22 cellular contexts compared by ENCODE assay signal in the genomic region with DNA sequence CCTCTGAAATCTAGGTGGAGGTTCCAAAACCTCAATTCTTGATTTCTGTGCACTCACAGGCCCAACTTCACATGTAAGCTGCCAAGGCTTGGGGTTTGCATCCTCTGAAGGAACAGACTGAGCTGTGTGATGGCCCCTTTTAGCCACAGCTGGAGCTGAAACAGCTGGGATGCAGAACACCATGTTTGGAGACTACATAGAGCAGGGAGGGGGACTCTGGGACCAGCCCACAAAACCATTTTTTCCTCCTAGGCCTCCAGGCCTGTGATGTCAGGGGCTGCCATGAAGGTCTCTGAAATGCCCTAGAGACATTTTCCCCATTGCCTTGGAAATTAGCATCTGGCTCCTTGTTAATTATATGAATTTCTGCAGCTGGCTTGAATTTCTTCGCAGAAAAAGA.
A peak's percentile ranks its signal among the peaks of the same experiment; 100 is the strongest.
DNase-seq lines count a peak whose midpoint lies in the region; TF ChIP-seq lines count a peak whose summit lies in the region.
"Had no signal": no experiment of that assay in that cellular context is flagged by ENCODE, and none has a peak within 500 bp of the region (broad histone marks: within the 10 kb centered on the region; RNA-seq: fewer than 3 reads in every experiment).

No MANE protein-coding gene starts in this region.

- H3K36me3 ChIP-seq in HEK293 (ENCODE audit: control insufficient read depth in 2 of 2, insufficient read depth in 1 of 2, low read length in 2 of 2), result no peaks in the 10 kb centered on the region
- no peaks in the 10 kb centered on the region for H3K36me3 ChIP-seq in endodermal cell (ENCODE audit: control insufficient read depth, insufficient read depth, low read length)
- H3K36me3 ChIP-seq: BE2C; BLaER1 treated with 17β-estradiol and CSF1 and Interleukin-3, amounts not matched to agents 10 nM and 100 nM had no signal

- WGBS in endodermal cell (ENCODE audit: insufficient coverage in 1 of 2, insufficient read length in 1 of 2), 2 experiments, result 92 to 100% methylated on average over 1 of the region's 1 CpG

- DNase-seq in DMS53 (lab: John Stamatoyannopoulos, UW), result peak; percentile 2
- no peak for DNase-seq in DMS53 treated with DMSO at 0.1 percent for 48 hours (lab: John Stamatoyannopoulos, UW; ENCODE audit: unreplicated experiment)
- DNase-seq in endodermal cell, result no peak
- DNase-seq in iPS-NIHi7 (ENCODE audit: extremely low spot score), result no peak
- no peak for DNase-seq in nucleus accumbens (lab: John Stamatoyannopoulos, UW)
- DNase-seq: ACHN; AML-193; BE2C; Calu3; CD4-positive, alpha-beta T cell; CD8-positive, alpha-beta memory T cell; DMS79; EL; GDM1; GM23248; H7; HCEC 1CT had no signal

- TF ChIP-seq CTCF in HEK293 (tag by site-specific recombination; IDR thresholded peaks at IDR 0.05) (no peak), endodermal cell (conservative IDR thresholded peaks at IDR 0.05) (no peak)

- peaks cover 53% of the 10 kb centered on the region for H3K9me3 Mint-ChIP-seq in endodermal cell

- H3K27me3 Mint-ChIP-seq in endodermal cell (ENCODE audit: insufficient read depth), result no peaks in the 10 kb centered on the region
- H3K27me3 Mint-ChIP-seq: CD4-positive, alpha-beta T cell; CD8-positive, alpha-beta memory T cell had no signal

- H3K36me3 Mint-ChIP-seq in endodermal cell (ENCODE audit: low read depth), result peaks cover 31% of the 10 kb centered on the region
- H3K36me3 Mint-ChIP-seq: CD14-positive monocyte; CD8-positive, alpha-beta memory T cell had no signal

- H3K9me3 ChIP-seq in HEK293 (ENCODE audit: control insufficient read depth, insufficient read depth, low read depth, low read length) (no peaks in the 10 kb centered on the region), endodermal cell (ENCODE audit: control insufficient read depth, low read length) (peaks cover 36% of the 10 kb centered on the region)
- H3K9me3 ChIP-seq: BE2C had no signal

- no peaks in the 10 kb centered on the region for H3K4me1 Mint-ChIP-seq in endodermal cell
- H3K4me1 Mint-ChIP-seq: CD14-positive monocyte; CD8-positive, alpha-beta memory T cell had no signal

- H3K27ac ChIP-seq in HEK293 (ENCODE audit: extremely low read depth, low read depth, low read length), result no peak overlapping the region
- H3K27ac ChIP-seq in endodermal cell (ENCODE audit: low read depth, low read length), result no peak overlapping the region
- H3K27ac ChIP-seq: 22Rv1; BLaER1 treated with 17β-estradiol and CSF1 and Interleukin-3, amounts not matched to agents 10 nM and 100 nM; GM23248 had no signal

- CTCF ChIA-PET in HEK293 (lab: Yijun Ruan, JAX), result no interaction called here

- no peak overlapping the region for H3K4me3 ChIP-seq in HEK293 (ENCODE audit: low read depth, low read length)
- peak overlapping the region; percentile 16 for H3K4me3 ChIP-seq in endodermal cell (ENCODE audit: low read length)
- H3K4me3 ChIP-seq: BLaER1 treated with 17β-estradiol and CSF1 and Interleukin-3, amounts not matched to agents 10 nM and 100 nM; GM12878; GM23248 had no signal

- no peak overlapping the region for H3K27ac Mint-ChIP-seq in endodermal cell
- H3K27ac Mint-ChIP-seq: CD14-positive monocyte; CD4-positive, alpha-beta T cell; CD8-positive, alpha-beta memory T cell had no signal

- H3K4me1 ChIP-seq in HEK293 (ENCODE audit: control insufficient read depth, insufficient read depth, low read length) (no peaks in the 10 kb centered on the region), endodermal cell (ENCODE audit: control insufficient read depth, insufficient read depth, low read length) (no peaks in the 10 kb centered on the region)
- H3K4me1 ChIP-seq: BE2C; BLaER1 treated with 17β-estradiol and CSF1 and Interleukin-3, amounts not matched to agents 10 nM and 100 nM had no signal

- H3K27me3 ChIP-seq in endodermal cell (ENCODE audit: control insufficient read depth, insufficient read depth, low read length, poor library complexity, severe bottlenecking), result no peaks in the 10 kb centered on the region
- H3K27me3 ChIP-seq: BE2C; BLaER1 treated with 17β-estradiol and CSF1 and Interleukin-3, amounts not matched to agents 10 nM and 100 nM had no signal

- H3K4me3 Mint-ChIP-seq in endodermal cell, result no peak overlapping the region
- H3K4me3 Mint-ChIP-seq: CD14-positive monocyte; CD4-positive, alpha-beta T cell; CD8-positive, alpha-beta memory T cell had no signal

- POLR2A ChIA-PET in HEK293 (lab: Yijun Ruan, JAX), result no interaction called here

- H3K9ac ChIP-seq in endodermal cell (ENCODE audit: extremely low read depth, low read length, poor library complexity, severe bottlenecking), result no peak overlapping the region
- H3K9ac ChIP-seq: BLaER1 treated with 17β-estradiol and CSF1 and Interleukin-3, amounts not matched to agents 10 nM and 100 nM; GM23248 had no signal

TF ChIP-seq in HEK293, 187 proteins besides CTCF, POLR2A, EP300 and RAD21:
- no peak for TF ChIP-seq WT1 (tag by site-specific recombination; IDR thresholded peaks at IDR 0.05)
- TF ChIP-seq SETDB1 (IDR thresholded peaks at IDR 0.05; ENCODE audit: insufficient read length, low read length), result peak; percentile 62
- TF ChIP-seq ZNF585B (tag by site-specific recombination; IDR thresholded peaks at IDR 0.05), result peak; percentile 78
- TF ChIP-seq ZNF664 (tag by site-specific recombination; IDR thresholded peaks at IDR 0.05), result no peak
- no peak for TF ChIP-seq ZNF169 (tag by site-specific recombination; IDR thresholded peaks at IDR 0.05)
- TF ChIP-seq BCL11A (tag by site-specific recombination; IDR thresholded peaks at IDR 0.05; ENCODE audit: low read depth), result no peak
- no peak for TF ChIP-seq ZFP37 (tag by site-specific recombination; IDR thresholded peaks at IDR 0.05)
